18 cellular contexts compared by ENCODE assay signal in the genomic region with DNA sequence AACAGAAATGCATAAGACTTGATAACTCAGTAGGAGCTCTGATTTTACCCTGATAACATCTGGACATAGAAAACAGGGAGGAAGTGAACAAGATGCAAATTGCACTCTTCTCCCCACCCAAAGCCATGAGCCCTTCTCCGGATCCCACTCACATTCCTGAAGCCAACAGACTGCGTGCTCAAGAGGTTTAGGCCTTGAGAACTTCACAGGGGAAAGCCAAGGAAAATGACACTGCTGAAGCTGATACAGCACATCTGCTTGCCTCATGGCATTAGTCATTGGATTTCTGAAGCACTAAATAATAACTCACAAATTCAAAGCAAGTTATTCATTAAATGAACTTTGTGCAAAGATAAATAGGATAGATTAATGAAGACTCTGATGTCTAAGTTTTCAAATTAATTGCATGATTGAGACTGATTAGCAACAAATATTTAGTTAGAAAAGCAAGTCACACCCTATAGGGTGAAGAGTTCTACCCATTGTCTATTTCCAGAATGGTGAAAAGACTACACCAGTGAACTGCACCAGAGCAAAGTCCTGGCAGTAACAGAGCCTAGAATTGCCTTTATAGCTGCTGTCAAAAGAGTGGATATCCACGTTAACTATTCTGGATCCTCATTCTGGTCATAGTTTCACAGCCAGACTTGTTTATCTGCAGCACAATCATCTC.
A peak's percentile ranks its signal among the peaks of the same experiment; 100 is the strongest.
DNase-seq lines count a peak whose midpoint lies in the region; ATAC-seq and TF ChIP-seq lines count a peak whose summit lies in the region.
"Had no signal": no experiment of that assay in that cellular context is flagged by ENCODE, and none has a peak within 500 bp of the region (broad histone marks: within the 10 kb centered on the region; RNA-seq: fewer than 3 reads in every experiment).

No MANE protein-coding gene starts in this region.

- H3K4me2 ChIP-seq in fibroblast of lung (ENCODE audit: extremely low read depth, insufficient read depth, low read length): no peak overlapping the region
- H3K4me2 ChIP-seq: BLaER1 treated with 17β-estradiol and CSF1 and Interleukin-3, amounts not matched to agents 10 nM and 100 nM had no signal

- no peak overlapping the region for H3K27ac Mint-ChIP-seq in natural killer cell
- H3K27ac Mint-ChIP-seq: activated CD4-positive, alpha-beta memory T cell treated with anti-CD3 and anti-CD28 coated beads, Interleukin-2, amount 10 ng/mL, durations not matched to agents 7 days and 5 days; progenitor cell of endocrine pancreas had no signal

- peak overlapping the region; percentile 49 for H2AFZ ChIP-seq in fibroblast of lung (ENCODE audit: low read length)

- TF ChIP-seq CTCF in AG10803 (conservative IDR thresholded peaks at IDR 0.05; ENCODE audit: low read length) (no peak), fibroblast of lung (conservative IDR thresholded peaks at IDR 0.05 in 1 of 2, IDR thresholded peaks at IDR 0.05 in 1 of 2; ENCODE audit: low read depth in 1 of 2, low read length in 2 of 2) (no peak), natural killer cell (IDR thresholded peaks at IDR 0.05) (no peak)

- H3K79me2 ChIP-seq in fibroblast of lung (ENCODE audit: control insufficient read depth, insufficient read depth, low read length): no peaks in the 10 kb centered on the region

- no peaks in the 10 kb centered on the region for H3K27me3 ChIP-seq in fibroblast of lung (ENCODE audit: control insufficient read depth, insufficient read depth, low read length)
- H3K27me3 ChIP-seq: BLaER1 treated with 17β-estradiol and CSF1 and Interleukin-3, amounts not matched to agents 10 nM and 100 nM; cardiac muscle cell had no signal

- peaks cover 1% of the 10 kb centered on the region for H3K36me3 ChIP-seq in fibroblast of lung (ENCODE audit: control insufficient read depth, insufficient read depth, low read length)
- no peaks in the 10 kb centered on the region for H3K36me3 ChIP-seq in mesodermal cell (ENCODE audit: control insufficient read depth, insufficient read depth, low read length)
- H3K36me3 ChIP-seq: BLaER1 treated with 17β-estradiol and CSF1 and Interleukin-3, amounts not matched to agents 10 nM and 100 nM; cardiac muscle cell had no signal

- DNase-seq in AG10803 (ENCODE audit: low read depth) (peak; percentile 99), NCI-H226 (peak; percentile 16), fibroblast of lung (ENCODE audit: low read depth in 2 of 2) (peak; percentile 90 to 97), activated gamma-delta T cell treated with Interleukin-2 at 50 U/mL for 16 hours (no peak), NOMO-1 (lab: John Stamatoyannopoulos, UW; ENCODE audit: unreplicated experiment in 2 of 2) (no peak), natural killer cell (no peak)
- DNase-seq: activated CD4-positive, alpha-beta memory T cell treated with anti-CD3 and anti-CD28 coated beads, Interleukin-2, amount 10 ng/mL, durations not matched to agents 7 days and 5 days; activated effector memory CD4-positive, alpha-beta T cell treated with anti-CD3 and anti-CD28 coated beads, Interleukin-2, amount 50 U/mL, for 16 hours; Karpas-422; mucosa of descending colon; NCI-H1694 treated with DMSO at 0.1 percent for 48 hours; NCI-H748 treated with DMSO at 0.1 percent for 48 hours; SHP77 had no signal

- H3K27ac ChIP-seq in fibroblast of lung (ENCODE audit: insufficient read depth, low read length) (peak overlapping the region; percentile 90), mesodermal cell (ENCODE audit: low read depth, low read length, severe bottlenecking) (peak overlapping the region; percentile 18)
- H3K27ac ChIP-seq: BLaER1 treated with 17β-estradiol and CSF1 and Interleukin-3, amounts not matched to agents 10 nM and 100 nM; cardiac muscle cell had no signal

- H3K4me1 ChIP-seq in fibroblast of lung (ENCODE audit: control insufficient read depth, extremely low read depth, insufficient read depth, low read length) (peaks cover 10% of the 10 kb centered on the region), mesodermal cell (ENCODE audit: control insufficient read depth, insufficient read depth, low read length, poor library complexity, severe bottlenecking) (peaks cover 5% of the 10 kb centered on the region)

- intact Hi-C loops in natural killer cell (cut with micrococcal nuclease): no loop called here

- H3K27me3 Mint-ChIP-seq in natural killer cell (ENCODE audit: low read depth in 2 of 2): no peaks in the 10 kb centered on the region
- H3K27me3 Mint-ChIP-seq: activated CD4-positive, alpha-beta memory T cell treated with anti-CD3 and anti-CD28 coated beads, Interleukin-2, amount 10 ng/mL, durations not matched to agents 7 days and 5 days; progenitor cell of endocrine pancreas had no signal

- no peaks in the 10 kb centered on the region for H3K4me1 Mint-ChIP-seq in natural killer cell
- H3K4me1 Mint-ChIP-seq: activated CD4-positive, alpha-beta memory T cell treated with anti-CD3 and anti-CD28 coated beads, Interleukin-2, amount 10 ng/mL, durations not matched to agents 7 days and 5 days had no signal

- H3K4me3 Mint-ChIP-seq in natural killer cell: no peak overlapping the region
- H3K4me3 Mint-ChIP-seq: activated CD4-positive, alpha-beta memory T cell treated with anti-CD3 and anti-CD28 coated beads, Interleukin-2, amount 10 ng/mL, durations not matched to agents 7 days and 5 days had no signal

- H3K4me3 ChIP-seq in AG10803 (ENCODE audit: low read length) (no peak overlapping the region), fibroblast of lung (replicated peaks in 1 of 4; ENCODE audit: control extremely low read depth in 1 of 4, insufficient read depth in 1 of 4, low read depth in 3 of 4, low read length in 4 of 4) (no peak overlapping the region), mesodermal cell (ENCODE audit: extremely low read depth, insufficient read depth, low read length, poor library complexity, severe bottlenecking) (no peak overlapping the region)
- H3K4me3 ChIP-seq: BLaER1 treated with 17β-estradiol and CSF1 and Interleukin-3, amounts not matched to agents 10 nM and 100 nM; cardiac muscle cell; mucosa of descending colon had no signal

- H3K9me3 Mint-ChIP-seq in natural killer cell: peaks cover 12 to 18% of the 10 kb centered on the region in 2 donors
- H3K9me3 Mint-ChIP-seq: activated CD4-positive, alpha-beta memory T cell treated with anti-CD3 and anti-CD28 coated beads, Interleukin-2, amount 10 ng/mL, durations not matched to agents 7 days and 5 days had no signal

- 79 to 96% methylated on average over 2 to 3 of the region's 3 CpGs for WGBS in mesodermal cell (ENCODE audit: insufficient coverage in 2 of 2), 2 experiments

- no peaks in the 10 kb centered on the region for H3K36me3 Mint-ChIP-seq in natural killer cell

- H4K20me1 ChIP-seq in fibroblast of lung (ENCODE audit: control insufficient read depth, extremely low read depth, insufficient read depth, low read length): no peaks in the 10 kb centered on the region
- H4K20me1 ChIP-seq: BLaER1 treated with 17β-estradiol and CSF1 and Interleukin-3, amounts not matched to agents 10 nM and 100 nM had no signal

- ATAC-seq in HG03439 (IDR thresholded peaks at IDR 0.05; ENCODE audit: unreplicated experiment) (no peak), natural killer cell (no peak)
- ATAC-seq: mucosa of descending colon had no signal

- H3K9me3 ChIP-seq in fibroblast of lung (ENCODE audit: control insufficient read depth, insufficient read depth, low read depth, low read length) (no peaks in the 10 kb centered on the region), mesodermal cell (ENCODE audit: control insufficient read depth, low read length) (no peaks in the 10 kb centered on the region)
- H3K9me3 ChIP-seq: mucosa of descending colon had no signal

- peak overlapping the region; percentile 20 for H3K9ac ChIP-seq in fibroblast of lung (ENCODE audit: insufficient read depth, low read length)
- H3K9ac ChIP-seq: BLaER1 treated with 17β-estradiol and CSF1 and Interleukin-3, amounts not matched to agents 10 nM and 100 nM had no signal

Comparison
In these comparisons a context has a peak if more than half of its experiments do, and no peak if none do; other contexts are left out.
1. DNase-seq: peak in AG10803 (single experiment), NCI-H226 (single experiment) and fibroblast of lung (2 of 2); none in activated gamma-delta T cell treated with Interleukin-2 at 50 U/mL for 16 hours (single experiment), NOMO-1 (0 of 2) and natural killer cell (single experiment).